Comparison of ENCODE assay signal across 1 cellular context in genomic region chr7:150739045-150739432, GRCh38.
TF ChIP-seq lines count a peak whose summit lies in the region.

No MANE protein-coding gene starts in this region.

TF ChIP-seq in GM12878, 131 proteins besides CTCF, POLR2A, EP300 and RAD21:
- no peak for TF ChIP-seq FOXM1 (IDR thresholded peaks at IDR 0.05; ENCODE audit: low read depth, low read length)
- TF ChIP-seq SMC3 (IDR thresholded peaks at IDR 0.05; ENCODE audit: borderline replicate concordance, low read length), result peak; percentile 24; the same call in 1 of the 2 replicates
- TF ChIP-seq USF1 (IDR thresholded peaks at IDR 0.05; ENCODE audit: borderline replicate concordance, extremely low read length, insufficient read depth, low read depth, low read length), result no peak
- TF ChIP-seq NR2C1 (IDR thresholded peaks at IDR 0.05), result no peak
- TF ChIP-seq ZNF592 (IDR thresholded peaks at IDR 0.05), result no peak
- TF ChIP-seq POU2F2 (IDR thresholded peaks at IDR 0.05; ENCODE audit: borderline replicate concordance, low read depth, low read length), result no peak
- TF ChIP-seq ZNF384 (IDR thresholded peaks at IDR 0.05; ENCODE audit: borderline replicate concordance, low read depth, low read length), result no peak
- no peak for TF ChIP-seq ATF7 (IDR thresholded peaks at IDR 0.05; ENCODE audit: low read depth)
- TF ChIP-seq NFYA (IDR thresholded peaks at IDR 0.05; ENCODE audit: borderline replicate concordance, low read depth, low read length), result no peak
